ENCODE assay signal across 8 cellular contexts in genomic region chr3:57078366-57079220, GRCh38. TPM values are rescaled to one million over a fixed set of nuclear protein-coding genes. Genes with fewer than 3 reads are reported as not detected.
A peak's percentile ranks its signal among the peaks of the same experiment; 100 is the strongest.
DNase-seq lines count a peak whose midpoint lies in the region; ATAC-seq and TF ChIP-seq lines count a peak whose summit lies in the region.

No MANE protein-coding gene starts in this region.

- intact Hi-C loops in left ventricle myocardium superior (cut with micrococcal nuclease) = no loop called here

- CTCF ChIA-PET in GM10248 (lab: Yijun Ruan, JAX) = interaction anchor here (0.7 to 2.5 kb wide), 7 partner anchors 8 to 90 kb away, joined by 3 to 7 read pairs (median 5); no protein-coding TSS in a partner anchor

- peak; percentile 74 for ATAC-seq in left ventricle myocardium superior
- no peak for ATAC-seq in GM18519 (IDR thresholded peaks at IDR 0.05; ENCODE audit: low FRiP score, unreplicated experiment)

- POLR2A ChIA-PET in GM10248 (lab: Yijun Ruan, JAX) = no interaction called here

- no peaks in the 10 kb centered on the region for H3K36me3 ChIP-seq in adipocyte (ENCODE audit: control insufficient read depth, insufficient read depth, low read length, severe bottlenecking)

- DNase-seq in ACHN (peak; percentile 52), GM10248 (ENCODE audit: extremely low spot score) (peak; percentile 44), NCI-H526 treated with DMSO at 0.1 percent for 48 hours (lab: John Stamatoyannopoulos, UW) (peak; percentile 67), adipocyte (ENCODE audit: low read depth) (peak; percentile 57), left ventricle myocardium superior (peak; percentile 61), pons (ENCODE audit: low spot score) (peak; percentile 60), G401 (ENCODE audit: low spot score) (no peak)

- peaks cover 17% of the 10 kb centered on the region for H3K4me1 ChIP-seq in adipocyte (ENCODE audit: control insufficient read depth, insufficient read depth, low read length)

- TF ChIP-seq CTCF in GM10248 (IDR thresholded peaks at IDR 0.05; ENCODE audit: control extremely low read depth, extremely low read depth, low read depth, missing control alignments) = peak; percentile 50

- peak overlapping the region; percentile 89 for H3K4me3 ChIP-seq in adipocyte (ENCODE audit: low read length)

- in situ Hi-C loops in ACHN (cut with HindIII; ENCODE audit: low pct_ligation_motif_present, low pct_unique_long_range_greater_than_20kb, low sequenced_read_pairs) (no loop called here), G401 (cut with HindIII; ENCODE audit: low sequenced_read_pairs) (no loop called here)

- H3K9me3 ChIP-seq in adipocyte (ENCODE audit: control insufficient read depth, low read length) = no peaks in the 10 kb centered on the region

- H3K27me3 ChIP-seq in adipocyte (replicated peaks; ENCODE audit: control insufficient read depth, insufficient read depth, low read length) = peaks cover 3% of the 10 kb centered on the region

- H3K9ac ChIP-seq in adipocyte (ENCODE audit: low read length) = peak overlapping the region; percentile 87

RNA-seq across cellular contexts. Expression of gene SPATA12, which starts 18.1 kb away (rescaled TPM):
- not detected for total RNA-seq in left ventricle myocardium superior
- not detected in 2 replicates for total RNA-seq in G401 (2014; rRNA removed; shearing (Covaris generic))
